In genomic region chr5:124909734-124910133, GRCh38 we compare ENCODE assay signal across 20 cellular contexts.
DNase-seq lines count a peak whose midpoint lies in the region; ATAC-seq, FAIRE-seq and TF ChIP-seq lines count a peak whose summit lies in the region.
"Had no signal": no experiment of that assay in that cellular context is flagged by ENCODE, and none has a peak within 500 bp of the region (broad histone marks: within the 10 kb centered on the region; RNA-seq: fewer than 3 reads in every experiment).

No MANE protein-coding gene starts in this region.

- DNase-seq in GM12892 (ENCODE audit: insufficient read length) = no peak
- DNase-seq in Panc1 (ENCODE audit: low read depth, low spot score) = no peak
- DNase-seq in nephron progenitor cell = no peak
- DNase-seq in ACHN = no peak
- no peak for DNase-seq in T-helper 9 cell
- DNase-seq in activated CD8-positive, alpha-beta T cell treated with anti-CD3 and anti-CD28 coated beads for 36 hours = no peak
- DNase-seq: activated CD4-positive, alpha-beta T cell treated with anti-CD3 and anti-CD28 coated beads for 48 hours; activated naive CD4-positive, alpha-beta T cell treated with Interleukin-2 at 50 U/mL for 16 hours; activated T-cell treated with anti-CD3 and anti-CD28 coated beads, Interleukin-2, amount 50 U/mL, for 72 hours; adrenal gland; NCI-H510A; psoas muscle; stimulated activated CD8-positive, alpha-beta memory T cell treated with anti-CD3 and anti-CD28 coated beads, Interleukin-4, amount 100 ng/mL, for 48 hours; T-helper 17 cell; upper lobe of left lung had no signal

- peak overlapping the region; percentile 86 for H3K27ac Mint-ChIP-seq in nephron progenitor cell
- H3K27ac Mint-ChIP-seq in activated CD8-positive, alpha-beta T cell treated with anti-CD3 and anti-CD28 coated beads for 36 hours = no peak overlapping the region
- H3K27ac Mint-ChIP-seq: activated T-cell treated with anti-CD3 and anti-CD28 coated beads, Interleukin-2, amount 50 U/mL, for 72 hours; T-helper 17 cell had no signal

- in situ Hi-C loops in Panc1 (cut with HindIII; ENCODE audit: low pct_unique_long_range_greater_than_20kb, low sequenced_read_pairs) (no loop called here), ACHN (cut with HindIII; ENCODE audit: low pct_ligation_motif_present, low pct_unique_long_range_greater_than_20kb, low sequenced_read_pairs) (no loop called here)

- H3K4me1 Mint-ChIP-seq in nephron progenitor cell = peaks cover 56% of the 10 kb centered on the region
- H3K4me1 Mint-ChIP-seq in activated CD8-positive, alpha-beta T cell treated with anti-CD3 and anti-CD28 coated beads for 36 hours (ENCODE audit: low read depth) = peaks cover 3% of the 10 kb centered on the region
- H3K4me1 Mint-ChIP-seq: T-helper 17 cell had no signal

- no peaks in the 10 kb centered on the region for H3K36me3 ChIP-seq in Panc1 (ENCODE audit: control insufficient read depth, insufficient read depth, low read length)
- H3K36me3 ChIP-seq: adrenal gland, upper lobe of left lung had no signal

- POLR2A ChIA-PET in Panc1 (lab: Charles Lee) = no interaction called here
- POLR2A ChIA-PET in activated CD8-positive, alpha-beta T cell treated with anti-CD3 and anti-CD28 coated beads for 36 hours (lab: Charles Lee) = no interaction called here

- H3K9me3 ChIP-seq in Panc1 (ENCODE audit: control insufficient read depth, insufficient read depth, low read depth, low read length) = no peaks in the 10 kb centered on the region
- H3K9me3 ChIP-seq: adrenal gland, psoas muscle, upper lobe of left lung had no signal

- no peak for TF ChIP-seq POLR2A in GM12892 (IDR thresholded peaks at IDR 0.05; ENCODE audit: low read depth, low read length)

- CTCF ChIA-PET in Panc1 (lab: Charles Lee) = no interaction called here
- CTCF ChIA-PET in activated CD8-positive, alpha-beta T cell treated with anti-CD3 and anti-CD28 coated beads for 36 hours (lab: Charles Lee) = no interaction called here

- no peak overlapping the region for H3K4me3 Mint-ChIP-seq in nephron progenitor cell
- H3K4me3 Mint-ChIP-seq in activated CD8-positive, alpha-beta T cell treated with anti-CD3 and anti-CD28 coated beads for 36 hours = no peak overlapping the region
- H3K4me3 Mint-ChIP-seq: activated T-cell treated with anti-CD3 and anti-CD28 coated beads, Interleukin-2, amount 50 U/mL, for 72 hours; CD14-positive monocyte; T-helper 17 cell had no signal

- no peak for TF ChIP-seq CTCF in 22Rv1 (IDR thresholded peaks at IDR 0.05)
- no peak for TF ChIP-seq CTCF in Panc1 (IDR thresholded peaks at IDR 0.05)
- TF ChIP-seq CTCF in nephron progenitor cell (IDR thresholded peaks at IDR 0.05) = no peak
- no peak for TF ChIP-seq CTCF in activated CD8-positive, alpha-beta T cell treated with anti-CD3 and anti-CD28 coated beads for 36 hours (IDR thresholded peaks at IDR 0.05)

- peaks cover 21% of the 10 kb centered on the region for H3K4me1 ChIP-seq in Panc1 (ENCODE audit: control insufficient read depth, insufficient read depth, low read length)

- H3K4me3 ChIP-seq in Panc1 (ENCODE audit: low read depth in 2 of 2, low read length in 2 of 2) = no peak overlapping the region
- H3K4me3 ChIP-seq: adrenal gland, psoas muscle, upper lobe of left lung had no signal

- ATAC-seq in Panc1 (no peak), GM21381 (IDR thresholded peaks at IDR 0.05; ENCODE audit: unreplicated experiment) (no peak)
- no peak for ATAC-seq in activated CD8-positive, alpha-beta T cell treated with anti-CD3 and anti-CD28 coated beads for 36 hours
- ATAC-seq: psoas muscle, T-helper 17 cell had no signal

- no TSS peak for BruUV-seq in Panc1 (replicated peaks; lab: Mats Ljungman, UMichigan)

- intact Hi-C loops in Panc1 (cut with micrococcal nuclease; ENCODE audit: unreplicated experiment) = no loop called here
- intact Hi-C loops in activated CD8-positive, alpha-beta T cell treated with anti-CD3 and anti-CD28 coated beads for 36 hours (cut with micrococcal nuclease) = no loop called here

- FAIRE-seq in GM12892 (lab: Jason Lieb, UNC) = peak; percentile 64
- FAIRE-seq: colon, keratinocyte had no signal

- H3K27me3 Mint-ChIP-seq in nephron progenitor cell (ENCODE audit: low read depth, poor library complexity) = no peaks in the 10 kb centered on the region
- peaks cover 4% of the 10 kb centered on the region for H3K27me3 Mint-ChIP-seq in activated CD8-positive, alpha-beta T cell treated with anti-CD3 and anti-CD28 coated beads for 36 hours
- H3K27me3 Mint-ChIP-seq: T-helper 17 cell had no signal

- H3K27ac ChIP-seq in 22Rv1 = peak overlapping the region; percentile 88
- H3K27ac ChIP-seq in Panc1 (ENCODE audit: low read length) = peak overlapping the region; percentile 72; the same call in 1 of the 2 replicates
- H3K27ac ChIP-seq: adrenal gland, psoas muscle, upper lobe of left lung had no signal

- peaks cover 7% of the 10 kb centered on the region for H3K36me3 Mint-ChIP-seq in nephron progenitor cell (ENCODE audit: low read depth)
- H3K36me3 Mint-ChIP-seq in activated CD8-positive, alpha-beta T cell treated with anti-CD3 and anti-CD28 coated beads for 36 hours (ENCODE audit: low read depth) = no peaks in the 10 kb centered on the region

- H3K9me3 Mint-ChIP-seq in nephron progenitor cell = peaks cover 7% of the 10 kb centered on the region
- no peaks in the 10 kb centered on the region for H3K9me3 Mint-ChIP-seq in activated CD8-positive, alpha-beta T cell treated with anti-CD3 and anti-CD28 coated beads for 36 hours
- H3K9me3 Mint-ChIP-seq: activated T-cell treated with anti-CD3 and anti-CD28 coated beads, Interleukin-2, amount 50 U/mL, for 72 hours had no signal

- no peaks in the 10 kb centered on the region for H3K27me3 ChIP-seq in Panc1 (ENCODE audit: control insufficient read depth, insufficient read depth, low read length)
- H3K27me3 ChIP-seq: adrenal gland, upper lobe of left lung had no signal
